28 cellular contexts compared by ENCODE assay signal in genomic region chr11:99803501-99803900, GRCh38.
"Had no signal": no experiment of that assay in that cellular context is flagged by ENCODE, and none has a peak within 500 bp of the region (broad histone marks: within the 10 kb centered on the region; RNA-seq: fewer than 3 reads in every experiment).

No MANE protein-coding gene starts in this region.

- H3K27ac Mint-ChIP-seq: activated CD4-positive, alpha-beta T cell treated with anti-CD3 and anti-CD28 coated beads for 36 hours; activated CD4-positive, alpha-beta T cell treated with anti-CD3 and anti-CD28 coated beads, Interleukin-2, amount 10 ng/mL, durations not matched to agents 7 days and 5 days; activated CD8-positive, alpha-beta T cell treated with anti-CD3 and anti-CD28 coated beads, Interleukin-2, amount 10 ng/mL, durations not matched to agents 7 days and 5 days; activated naive CD4-positive, alpha-beta T cell treated with anti-CD3 and anti-CD28 coated beads, Interleukin-2, amount 50 U/mL, for 24 hours; activated naive CD8-positive, alpha-beta T cell treated with anti-CD3 and anti-CD28 coated beads, Interleukin-2, amount 10 ng/mL, durations not matched to agents 7 days and 5 days; activated T-cell treated with anti-CD3 and anti-CD28 coated beads, Interleukin-2, amount 50 U/mL, for 24 hours; activated T-helper 2 cell treated with anti-CD3 and anti-CD28 coated beads, Interferon-gamma antibody, Interleukin-2, Interleukin-4, amounts not matched to agents 10 μg/mL and 5 μg/mL and 100 μg/mL, durations not matched to agents 14 hours and 24 hours and 36 hours; WTC11 had no signal

- ATAC-seq: activated CD4-positive, alpha-beta T cell treated with anti-CD3 and anti-CD28 coated beads for 36 hours; activated CD4-positive, CD25-positive, alpha-beta regulatory T cell treated with anti-CD3 and anti-CD28 coated beads, Interleukin-2, amount 50 U/mL, for 24 hours; activated CD8-positive, alpha-beta T cell treated with anti-CD3 and anti-CD28 coated beads, Interleukin-2, amount 10 ng/mL, durations not matched to agents 7 days and 5 days; WTC11 had no signal

- H3K36me3 ChIP-seq: ascending aorta had no signal

- H3K4me1 ChIP-seq: ascending aorta had no signal

- H3K4me3 ChIP-seq: ascending aorta, PC-9, SK-N-MC had no signal

- H3K4me1 Mint-ChIP-seq: activated CD4-positive, alpha-beta T cell treated with anti-CD3 and anti-CD28 coated beads for 36 hours; activated CD4-positive, alpha-beta T cell treated with anti-CD3 and anti-CD28 coated beads, Interleukin-2, amount 10 ng/mL, durations not matched to agents 7 days and 5 days; activated naive CD4-positive, alpha-beta T cell treated with anti-CD3 and anti-CD28 coated beads, Interleukin-2, amount 50 U/mL, for 24 hours; activated naive CD8-positive, alpha-beta T cell treated with anti-CD3 and anti-CD28 coated beads, Interleukin-2, amount 10 ng/mL, durations not matched to agents 7 days and 5 days had no signal

- H3K27ac ChIP-seq: ascending aorta, KMS-11, PC-9, RWPE1, SK-N-MC had no signal

- DNase-seq: activated CD4-positive, alpha-beta T cell treated with anti-CD3 and anti-CD28 coated beads for 36 hours; activated CD4-positive, alpha-beta T cell treated with anti-CD3 and anti-CD28 coated beads, Interleukin-2, amount 10 ng/mL, durations not matched to agents 7 days and 5 days; activated CD4-positive, alpha-beta T cell treated with anti-CD3 and anti-CD28 coated beads, Interleukin-2, amount 50 U/mL, for 48 hours; activated CD8-positive, alpha-beta T cell treated with anti-CD3 and anti-CD28 coated beads, Interleukin-2, amount 10 ng/mL, durations not matched to agents 7 days and 5 days; activated gamma-delta T cell; activated naive CD4-positive, alpha-beta T cell treated with Interleukin-2 at 50 U/mL for 16 hours; activated naive CD8-positive, alpha-beta T cell treated with anti-CD3 and anti-CD28 coated beads, Interleukin-2, amount 10 ng/mL, durations not matched to agents 7 days and 5 days; activated T-cell treated with anti-CD3 and anti-CD28 coated beads, Interleukin-2, amount 50 U/mL, for 24 hours; amygdala; caudate nucleus; cerebellar nuclear complex; NCI-H1105 treated with DMSO at 0.1 percent for 48 hours; NCI-H1436; NCI-H1694; NCI-H1930; NCI-H345; NCI-H524 treated with DMSO at 0.1 percent for 48 hours; NK-92 treated with Interleukin-12 subunit alpha and Interleukin-12 subunit beta, amount 100 ng/mL, for 24 hours; PC-9; Right ventricle myocardium superior had no signal

- H3K36me3 Mint-ChIP-seq: activated naive CD4-positive, alpha-beta T cell treated with anti-CD3 and anti-CD28 coated beads, Interleukin-2, amount 50 U/mL, for 24 hours; activated naive CD8-positive, alpha-beta T cell treated with anti-CD3 and anti-CD28 coated beads, Interleukin-2, amount 10 ng/mL, durations not matched to agents 7 days and 5 days; WTC11 had no signal

- H3K4me3 Mint-ChIP-seq: activated CD4-positive, alpha-beta T cell treated with anti-CD3 and anti-CD28 coated beads for 36 hours; activated CD4-positive, alpha-beta T cell treated with anti-CD3 and anti-CD28 coated beads, Interleukin-2, amount 10 ng/mL, durations not matched to agents 7 days and 5 days; activated CD8-positive, alpha-beta T cell treated with anti-CD3 and anti-CD28 coated beads, Interleukin-2, amount 10 ng/mL, durations not matched to agents 7 days and 5 days; activated naive CD4-positive, alpha-beta T cell treated with anti-CD3 and anti-CD28 coated beads, Interleukin-2, amount 50 U/mL, for 24 hours; activated naive CD8-positive, alpha-beta T cell treated with anti-CD3 and anti-CD28 coated beads, Interleukin-2, amount 10 ng/mL, durations not matched to agents 7 days and 5 days; activated T-cell treated with anti-CD3 and anti-CD28 coated beads, Interleukin-2, amount 50 U/mL, for 24 hours; WTC11 had no signal

- H3K27me3 Mint-ChIP-seq: activated CD4-positive, alpha-beta T cell treated with anti-CD3 and anti-CD28 coated beads for 36 hours; activated CD4-positive, alpha-beta T cell treated with anti-CD3 and anti-CD28 coated beads, Interleukin-2, amount 10 ng/mL, durations not matched to agents 7 days and 5 days; activated naive CD4-positive, alpha-beta T cell treated with anti-CD3 and anti-CD28 coated beads, Interleukin-2, amount 50 U/mL, for 24 hours; activated naive CD8-positive, alpha-beta T cell treated with anti-CD3 and anti-CD28 coated beads, Interleukin-2, amount 10 ng/mL, durations not matched to agents 7 days and 5 days; activated T-cell treated with anti-CD3 and anti-CD28 coated beads, Interleukin-2, amount 50 U/mL, for 24 hours had no signal

- H3K27me3 ChIP-seq: ascending aorta had no signal
